Comparison of ENCODE assay signal across 1 cellular context in the genomic region with DNA sequence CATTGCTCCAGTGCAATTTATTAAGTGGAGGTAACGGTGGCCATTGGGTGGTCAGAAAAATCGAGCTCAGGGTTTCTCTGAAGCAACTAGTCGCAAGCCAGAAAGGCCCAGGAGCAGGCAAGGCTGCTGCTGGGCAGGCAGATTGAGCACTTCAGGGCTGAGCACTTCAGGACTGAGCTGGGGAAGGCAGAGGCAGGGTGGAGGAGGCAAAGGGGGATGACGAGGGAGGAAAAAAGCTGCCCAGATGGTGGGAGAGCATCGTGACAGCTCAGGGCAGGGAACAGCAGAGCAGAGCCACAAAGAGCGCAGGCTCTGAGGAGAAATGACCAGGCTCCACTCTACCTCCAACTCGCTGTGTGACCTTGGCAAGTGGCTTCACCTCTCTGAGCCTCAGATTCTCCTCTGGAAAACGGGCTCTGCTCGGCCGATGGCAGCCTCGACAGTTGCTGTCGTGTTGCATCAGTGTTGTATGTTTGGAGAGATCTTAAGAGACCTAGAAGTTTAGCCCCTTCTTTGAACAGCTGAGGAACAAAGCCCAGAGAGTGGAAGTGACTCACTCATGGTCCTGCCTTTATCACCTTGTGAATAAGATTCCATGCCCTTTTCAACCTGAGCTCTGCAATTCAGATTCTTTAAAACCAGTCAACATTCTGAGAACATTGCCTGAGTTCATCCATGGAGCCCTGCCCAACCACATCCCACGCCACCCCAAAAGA.
TF ChIP-seq lines count a peak whose summit lies in the region.

No MANE protein-coding gene starts in this region.

TF ChIP-seq in K562, 482 proteins besides CTCF, POLR2A, EP300 and RAD21 (continued from another document and continues in another):
- TF ChIP-seq, protein P1, sequence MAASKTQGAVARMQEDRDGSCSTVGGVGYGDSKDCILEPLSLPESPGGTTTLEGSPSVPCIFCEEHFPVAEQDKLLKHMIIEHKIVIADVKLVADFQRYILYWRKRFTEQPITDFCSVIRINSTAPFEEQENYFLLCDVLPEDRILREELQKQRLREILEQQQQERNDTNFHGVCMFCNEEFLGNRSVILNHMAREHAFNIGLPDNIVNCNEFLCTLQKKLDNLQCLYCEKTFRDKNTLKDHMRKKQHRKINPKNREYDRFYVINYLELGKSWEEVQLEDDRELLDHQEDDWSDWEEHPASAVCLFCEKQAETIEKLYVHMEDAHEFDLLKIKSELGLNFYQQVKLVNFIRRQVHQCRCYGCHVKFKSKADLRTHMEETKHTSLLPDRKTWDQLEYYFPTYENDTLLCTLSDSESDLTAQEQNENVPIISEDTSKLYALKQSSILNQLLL (CRISPR knock-in tag; IDR thresholded peaks at IDR 0.05; ENCODE audit: borderline replicate concordance) = no peak
- TF ChIP-seq PURB (CRISPR knock-in tag; IDR thresholded peaks at IDR 0.05; ENCODE audit: low read depth) (no peak), PHF8 (IDR thresholded peaks at IDR 0.05; ENCODE audit: borderline replicate concordance, low read length) (no peak), NONO (IDR thresholded peaks at IDR 0.05; ENCODE audit: low read depth in 2 of 2, low read length in 1 of 2) (no peak), JUNB (CRISPR knock-in tag; conservative IDR thresholded peaks at IDR 0.05) (no peak), MAZ (CRISPR knock-in tag; conservative IDR thresholded peaks at IDR 0.05 in 1 of 2, IDR thresholded peaks at IDR 0.05 in 1 of 2) (peak in 1 of 2 experiments; percentile 36; a peak in 1 of 4 replicates), TCF7 (IDR thresholded peaks at IDR 0.05; ENCODE audit: borderline replicate concordance) (no peak), NRF1 (conservative IDR thresholded peaks at IDR 0.05 in 1 of 2, IDR thresholded peaks at IDR 0.05 in 1 of 2) (0 out of 4 replicates have a peak, but pooled peaks of 1 of the 2 experiments have one; percentile 14), ETV1 (tag; conservative IDR thresholded peaks at IDR 0.05; ENCODE audit: low read depth) (peak; percentile 58; the same call in 1 of the 2 replicates), ZNF668 (CRISPR knock-in tag; IDR thresholded peaks at IDR 0.05) (no peak), CTBP1 (IDR thresholded peaks at IDR 0.05; ENCODE audit: borderline replicate concordance) (peak; percentile 46; the same call in 1 of the 2 replicates), PHB2 (IDR thresholded peaks at IDR 0.05; ENCODE audit: low read depth) (no peak), ZNF217 (CRISPR knock-in tag; IDR thresholded peaks at IDR 0.05) (no peak), LEF1 (IDR thresholded peaks at IDR 0.05) (no peak; the same call in 1 of the 2 replicates), BCOR (IDR thresholded peaks at IDR 0.05) (peak; percentile 89), ZNF175 (CRISPR knock-in tag; IDR thresholded peaks at IDR 0.05; ENCODE audit: low read depth) (no peak), KDM1A (IDR thresholded peaks at IDR 0.05) (peak; percentile 12 to 33; a peak in 2 of 4 replicates), ZNF717 (CRISPR knock-in tag; IDR thresholded peaks at IDR 0.05) (no peak), ZNF408 (CRISPR knock-in tag; IDR thresholded peaks at IDR 0.05; ENCODE audit: low read depth) (no peak), HMG20B (CRISPR knock-in tag; IDR thresholded peaks at IDR 0.05) (no peak), BMI1 (IDR thresholded peaks at IDR 0.05; ENCODE audit: low read length) (no peak), U2AF1 (optimal IDR thresholded peaks at IDR 0.05; ENCODE audit: low read depth, low read length) (no peak), MAFF (IDR thresholded peaks at IDR 0.05; ENCODE audit: low read length) (no peak)
- TF ChIP-seq, protein P2, sequence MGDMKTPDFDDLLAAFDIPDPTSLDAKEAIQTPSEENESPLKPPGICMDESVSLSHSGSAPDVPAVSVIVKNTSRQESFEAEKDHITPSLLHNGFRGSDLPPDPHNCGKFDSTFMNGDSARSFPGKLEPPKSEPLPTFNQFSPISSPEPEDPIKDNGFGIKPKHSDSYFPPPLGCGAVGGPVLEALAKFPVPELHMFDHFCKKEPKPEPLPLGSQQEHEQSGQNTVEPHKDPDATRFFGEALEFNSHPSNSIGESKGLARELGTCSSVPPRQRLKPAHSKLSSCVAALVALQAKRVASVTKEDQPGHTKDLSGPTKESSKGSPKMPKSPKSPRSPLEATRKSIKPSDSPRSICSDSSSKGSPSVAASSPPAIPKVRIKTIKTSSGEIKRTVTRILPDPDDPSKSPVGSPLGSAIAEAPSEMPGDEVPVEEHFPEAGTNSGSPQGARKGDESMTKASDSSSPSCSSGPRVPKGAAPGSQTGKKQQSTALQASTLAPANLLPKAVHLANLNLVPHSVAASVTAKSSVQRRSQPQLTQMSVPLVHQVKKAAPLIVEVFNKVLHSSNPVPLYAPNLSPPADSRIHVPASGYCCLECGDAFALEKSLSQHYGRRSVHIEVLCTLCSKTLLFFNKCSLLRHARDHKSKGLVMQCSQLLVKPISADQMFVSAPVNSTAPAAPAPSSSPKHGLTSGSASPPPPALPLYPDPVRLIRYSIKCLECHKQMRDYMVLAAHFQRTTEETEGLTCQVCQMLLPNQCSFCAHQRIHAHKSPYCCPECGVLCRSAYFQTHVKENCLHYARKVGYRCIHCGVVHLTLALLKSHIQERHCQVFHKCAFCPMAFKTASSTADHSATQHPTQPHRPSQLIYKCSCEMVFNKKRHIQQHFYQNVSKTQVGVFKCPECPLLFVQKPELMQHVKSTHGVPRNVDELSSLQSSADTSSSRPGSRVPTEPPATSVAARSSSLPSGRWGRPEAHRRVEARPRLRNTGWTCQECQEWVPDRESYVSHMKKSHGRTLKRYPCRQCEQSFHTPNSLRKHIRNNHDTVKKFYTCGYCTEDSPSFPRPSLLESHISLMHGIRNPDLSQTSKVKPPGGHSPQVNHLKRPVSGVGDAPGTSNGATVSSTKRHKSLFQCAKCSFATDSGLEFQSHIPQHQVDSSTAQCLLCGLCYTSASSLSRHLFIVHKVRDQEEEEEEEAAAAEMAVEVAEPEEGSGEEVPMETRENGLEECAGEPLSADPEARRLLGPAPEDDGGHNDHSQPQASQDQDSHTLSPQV (IDR thresholded peaks at IDR 0.05) = no peak
- TF ChIP-seq, protein P3, sequence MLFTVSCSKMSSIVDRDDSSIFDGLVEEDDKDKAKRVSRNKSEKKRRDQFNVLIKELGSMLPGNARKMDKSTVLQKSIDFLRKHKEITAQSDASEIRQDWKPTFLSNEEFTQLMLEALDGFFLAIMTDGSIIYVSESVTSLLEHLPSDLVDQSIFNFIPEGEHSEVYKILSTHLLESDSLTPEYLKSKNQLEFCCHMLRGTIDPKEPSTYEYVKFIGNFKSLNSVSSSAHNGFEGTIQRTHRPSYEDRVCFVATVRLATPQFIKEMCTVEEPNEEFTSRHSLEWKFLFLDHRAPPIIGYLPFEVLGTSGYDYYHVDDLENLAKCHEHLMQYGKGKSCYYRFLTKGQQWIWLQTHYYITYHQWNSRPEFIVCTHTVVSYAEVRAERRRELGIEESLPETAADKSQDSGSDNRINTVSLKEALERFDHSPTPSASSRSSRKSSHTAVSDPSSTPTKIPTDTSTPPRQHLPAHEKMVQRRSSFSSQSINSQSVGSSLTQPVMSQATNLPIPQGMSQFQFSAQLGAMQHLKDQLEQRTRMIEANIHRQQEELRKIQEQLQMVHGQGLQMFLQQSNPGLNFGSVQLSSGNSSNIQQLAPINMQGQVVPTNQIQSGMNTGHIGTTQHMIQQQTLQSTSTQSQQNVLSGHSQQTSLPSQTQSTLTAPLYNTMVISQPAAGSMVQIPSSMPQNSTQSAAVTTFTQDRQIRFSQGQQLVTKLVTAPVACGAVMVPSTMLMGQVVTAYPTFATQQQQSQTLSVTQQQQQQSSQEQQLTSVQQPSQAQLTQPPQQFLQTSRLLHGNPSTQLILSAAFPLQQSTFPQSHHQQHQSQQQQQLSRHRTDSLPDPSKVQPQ (CRISPR knock-in tag; IDR thresholded peaks at IDR 0.05; ENCODE audit: borderline replicate concordance) = no peak
- TF ChIP-seq, protein P4, sequence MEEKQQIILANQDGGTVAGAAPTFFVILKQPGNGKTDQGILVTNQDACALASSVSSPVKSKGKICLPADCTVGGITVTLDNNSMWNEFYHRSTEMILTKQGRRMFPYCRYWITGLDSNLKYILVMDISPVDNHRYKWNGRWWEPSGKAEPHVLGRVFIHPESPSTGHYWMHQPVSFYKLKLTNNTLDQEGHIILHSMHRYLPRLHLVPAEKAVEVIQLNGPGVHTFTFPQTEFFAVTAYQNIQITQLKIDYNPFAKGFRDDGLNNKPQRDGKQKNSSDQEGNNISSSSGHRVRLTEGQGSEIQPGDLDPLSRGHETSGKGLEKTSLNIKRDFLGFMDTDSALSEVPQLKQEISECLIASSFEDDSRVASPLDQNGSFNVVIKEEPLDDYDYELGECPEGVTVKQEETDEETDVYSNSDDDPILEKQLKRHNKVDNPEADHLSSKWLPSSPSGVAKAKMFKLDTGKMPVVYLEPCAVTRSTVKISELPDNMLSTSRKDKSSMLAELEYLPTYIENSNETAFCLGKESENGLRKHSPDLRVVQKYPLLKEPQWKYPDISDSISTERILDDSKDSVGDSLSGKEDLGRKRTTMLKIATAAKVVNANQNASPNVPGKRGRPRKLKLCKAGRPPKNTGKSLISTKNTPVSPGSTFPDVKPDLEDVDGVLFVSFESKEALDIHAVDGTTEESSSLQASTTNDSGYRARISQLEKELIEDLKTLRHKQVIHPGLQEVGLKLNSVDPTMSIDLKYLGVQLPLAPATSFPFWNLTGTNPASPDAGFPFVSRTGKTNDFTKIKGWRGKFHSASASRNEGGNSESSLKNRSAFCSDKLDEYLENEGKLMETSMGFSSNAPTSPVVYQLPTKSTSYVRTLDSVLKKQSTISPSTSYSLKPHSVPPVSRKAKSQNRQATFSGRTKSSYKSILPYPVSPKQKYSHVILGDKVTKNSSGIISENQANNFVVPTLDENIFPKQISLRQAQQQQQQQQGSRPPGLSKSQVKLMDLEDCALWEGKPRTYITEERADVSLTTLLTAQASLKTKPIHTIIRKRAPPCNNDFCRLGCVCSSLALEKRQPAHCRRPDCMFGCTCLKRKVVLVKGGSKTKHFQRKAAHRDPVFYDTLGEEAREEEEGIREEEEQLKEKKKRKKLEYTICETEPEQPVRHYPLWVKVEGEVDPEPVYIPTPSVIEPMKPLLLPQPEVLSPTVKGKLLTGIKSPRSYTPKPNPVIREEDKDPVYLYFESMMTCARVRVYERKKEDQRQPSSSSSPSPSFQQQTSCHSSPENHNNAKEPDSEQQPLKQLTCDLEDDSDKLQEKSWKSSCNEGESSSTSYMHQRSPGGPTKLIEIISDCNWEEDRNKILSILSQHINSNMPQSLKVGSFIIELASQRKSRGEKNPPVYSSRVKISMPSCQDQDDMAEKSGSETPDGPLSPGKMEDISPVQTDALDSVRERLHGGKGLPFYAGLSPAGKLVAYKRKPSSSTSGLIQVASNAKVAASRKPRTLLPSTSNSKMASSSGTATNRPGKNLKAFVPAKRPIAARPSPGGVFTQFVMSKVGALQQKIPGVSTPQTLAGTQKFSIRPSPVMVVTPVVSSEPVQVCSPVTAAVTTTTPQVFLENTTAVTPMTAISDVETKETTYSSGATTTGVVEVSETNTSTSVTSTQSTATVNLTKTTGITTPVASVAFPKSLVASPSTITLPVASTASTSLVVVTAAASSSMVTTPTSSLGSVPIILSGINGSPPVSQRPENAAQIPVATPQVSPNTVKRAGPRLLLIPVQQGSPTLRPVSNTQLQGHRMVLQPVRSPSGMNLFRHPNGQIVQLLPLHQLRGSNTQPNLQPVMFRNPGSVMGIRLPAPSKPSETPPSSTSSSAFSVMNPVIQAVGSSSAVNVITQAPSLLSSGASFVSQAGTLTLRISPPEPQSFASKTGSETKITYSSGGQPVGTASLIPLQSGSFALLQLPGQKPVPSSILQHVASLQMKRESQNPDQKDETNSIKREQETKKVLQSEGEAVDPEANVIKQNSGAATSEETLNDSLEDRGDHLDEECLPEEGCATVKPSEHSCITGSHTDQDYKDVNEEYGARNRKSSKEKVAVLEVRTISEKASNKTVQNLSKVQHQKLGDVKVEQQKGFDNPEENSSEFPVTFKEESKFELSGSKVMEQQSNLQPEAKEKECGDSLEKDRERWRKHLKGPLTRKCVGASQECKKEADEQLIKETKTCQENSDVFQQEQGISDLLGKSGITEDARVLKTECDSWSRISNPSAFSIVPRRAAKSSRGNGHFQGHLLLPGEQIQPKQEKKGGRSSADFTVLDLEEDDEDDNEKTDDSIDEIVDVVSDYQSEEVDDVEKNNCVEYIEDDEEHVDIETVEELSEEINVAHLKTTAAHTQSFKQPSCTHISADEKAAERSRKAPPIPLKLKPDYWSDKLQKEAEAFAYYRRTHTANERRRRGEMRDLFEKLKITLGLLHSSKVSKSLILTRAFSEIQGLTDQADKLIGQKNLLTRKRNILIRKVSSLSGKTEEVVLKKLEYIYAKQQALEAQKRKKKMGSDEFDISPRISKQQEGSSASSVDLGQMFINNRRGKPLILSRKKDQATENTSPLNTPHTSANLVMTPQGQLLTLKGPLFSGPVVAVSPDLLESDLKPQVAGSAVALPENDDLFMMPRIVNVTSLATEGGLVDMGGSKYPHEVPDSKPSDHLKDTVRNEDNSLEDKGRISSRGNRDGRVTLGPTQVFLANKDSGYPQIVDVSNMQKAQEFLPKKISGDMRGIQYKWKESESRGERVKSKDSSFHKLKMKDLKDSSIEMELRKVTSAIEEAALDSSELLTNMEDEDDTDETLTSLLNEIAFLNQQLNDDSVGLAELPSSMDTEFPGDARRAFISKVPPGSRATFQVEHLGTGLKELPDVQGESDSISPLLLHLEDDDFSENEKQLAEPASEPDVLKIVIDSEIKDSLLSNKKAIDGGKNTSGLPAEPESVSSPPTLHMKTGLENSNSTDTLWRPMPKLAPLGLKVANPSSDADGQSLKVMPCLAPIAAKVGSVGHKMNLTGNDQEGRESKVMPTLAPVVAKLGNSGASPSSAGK (IDR thresholded peaks at IDR 0.05) = no peak
- TF ChIP-seq, protein P5, sequence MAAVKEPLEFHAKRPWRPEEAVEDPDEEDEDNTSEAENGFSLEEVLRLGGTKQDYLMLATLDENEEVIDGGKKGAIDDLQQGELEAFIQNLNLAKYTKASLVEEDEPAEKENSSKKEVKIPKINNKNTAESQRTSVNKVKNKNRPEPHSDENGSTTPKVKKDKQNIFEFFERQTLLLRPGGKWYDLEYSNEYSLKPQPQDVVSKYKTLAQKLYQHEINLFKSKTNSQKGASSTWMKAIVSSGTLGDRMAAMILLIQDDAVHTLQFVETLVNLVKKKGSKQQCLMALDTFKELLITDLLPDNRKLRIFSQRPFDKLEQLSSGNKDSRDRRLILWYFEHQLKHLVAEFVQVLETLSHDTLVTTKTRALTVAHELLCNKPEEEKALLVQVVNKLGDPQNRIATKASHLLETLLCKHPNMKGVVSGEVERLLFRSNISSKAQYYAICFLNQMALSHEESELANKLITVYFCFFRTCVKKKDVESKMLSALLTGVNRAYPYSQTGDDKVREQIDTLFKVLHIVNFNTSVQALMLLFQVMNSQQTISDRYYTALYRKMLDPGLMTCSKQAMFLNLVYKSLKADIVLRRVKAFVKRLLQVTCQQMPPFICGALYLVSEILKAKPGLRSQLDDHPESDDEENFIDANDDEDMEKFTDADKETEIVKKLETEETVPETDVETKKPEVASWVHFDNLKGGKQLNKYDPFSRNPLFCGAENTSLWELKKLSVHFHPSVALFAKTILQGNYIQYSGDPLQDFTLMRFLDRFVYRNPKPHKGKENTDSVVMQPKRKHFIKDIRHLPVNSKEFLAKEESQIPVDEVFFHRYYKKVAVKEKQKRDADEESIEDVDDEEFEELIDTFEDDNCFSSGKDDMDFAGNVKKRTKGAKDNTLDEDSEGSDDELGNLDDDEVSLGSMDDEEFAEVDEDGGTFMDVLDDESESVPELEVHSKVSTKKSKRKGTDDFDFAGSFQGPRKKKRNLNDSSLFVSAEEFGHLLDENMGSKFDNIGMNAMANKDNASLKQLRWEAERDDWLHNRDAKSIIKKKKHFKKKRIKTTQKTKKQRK (IDR thresholded peaks at IDR 0.05; ENCODE audit: borderline replicate concordance, low read depth, low read length) = no peak
